8 cellular contexts compared by ENCODE assay signal in the genomic region with DNA sequence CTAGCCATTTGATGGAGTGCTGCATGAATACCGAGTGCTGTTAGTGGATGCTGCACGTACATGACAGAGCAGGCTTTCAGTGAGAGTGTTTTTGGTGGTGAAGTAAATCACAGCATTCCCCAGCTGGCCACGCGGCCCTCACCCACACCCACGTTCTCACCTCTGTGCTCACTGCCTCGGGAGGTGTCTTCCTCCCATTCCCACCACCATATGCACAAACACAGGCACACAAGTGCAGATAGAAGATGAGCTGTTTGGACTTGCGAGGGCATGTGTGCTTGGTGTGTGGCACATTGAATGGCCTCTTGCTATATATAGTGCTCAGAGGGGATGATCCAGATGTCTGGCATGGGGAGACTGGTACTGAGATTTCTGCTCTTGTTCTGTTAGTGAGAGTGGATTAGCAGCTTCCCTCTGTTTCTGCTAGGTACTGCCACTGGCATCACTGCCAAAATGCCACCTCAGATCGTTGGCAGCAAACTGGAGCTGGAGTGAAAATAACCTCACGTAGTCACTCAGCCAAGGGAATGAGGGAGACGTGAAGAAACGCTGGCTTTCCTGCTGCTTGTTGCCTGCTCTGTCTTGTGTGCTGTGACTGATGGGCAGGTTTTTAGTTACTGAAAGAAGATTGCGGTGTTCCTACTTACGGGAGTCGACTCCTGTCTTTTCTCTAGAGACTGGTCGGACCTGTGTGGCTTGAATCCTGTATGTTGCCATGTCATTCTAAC. TPM values are rescaled to one million over a fixed set of nuclear protein-coding genes. Genes with fewer than 3 reads are reported as not detected.
DNase-seq lines count a peak whose midpoint lies in the region; ATAC-seq and TF ChIP-seq lines count a peak whose summit lies in the region.

No MANE protein-coding gene starts in this region.

- intact Hi-C loops in breast epithelium (cut with DNase I; ENCODE audit: low total_unique reads) (no loop called here), left colon (cut with DNase I, micrococcal nuclease) (no loop called here)

- H3K36me3 ChIP-seq in breast epithelium (no peaks in the 10 kb centered on the region), suprapubic skin (peaks cover 21% of the 10 kb centered on the region)

- 31% methylated on average over 15 of the region's 15 CpGs for WGBS in suprapubic skin

- H3K4me3 ChIP-seq in breast epithelium (peak overlapping the region in 1 of 3 donors; percentile 32), suprapubic skin (peak overlapping the region; percentile 5)

- DNase-seq in activated CD8-positive, alpha-beta memory T cell treated with anti-CD3 and anti-CD28 coated beads, Interleukin-2, amount 50 U/mL, for 4 hours = peak; percentile 11
- no peak for DNase-seq in activated CD8-positive, alpha-beta memory T cell treated with anti-CD3 and anti-CD28 coated beads for 24 hours
- peak in 1 of 2 donors; percentile 59 for DNase-seq in breast epithelium (ENCODE audit: low spot score in 2 of 2)
- DNase-seq in left colon = peak in 1 of 2 donors; percentile 17
- peak in 1 of 2 donors; percentile 55 for DNase-seq in suprapubic skin (ENCODE audit: low spot score in 2 of 2)

- H3K27ac ChIP-seq in breast epithelium = peak overlapping the region; percentile 50 to 68
- H3K27ac ChIP-seq in suprapubic skin = peak overlapping the region; percentile 72

- TF ChIP-seq CTCF in breast epithelium (IDR thresholded peaks at IDR 0.05) (no peak), suprapubic skin (IDR thresholded peaks at IDR 0.05) (no peak)

- peak; percentile 5 for ATAC-seq in left colon
- no peak for ATAC-seq in GM21526 (IDR thresholded peaks at IDR 0.05; ENCODE audit: low FRiP score, unreplicated experiment)
- ATAC-seq in HG02571 (IDR thresholded peaks at IDR 0.05; ENCODE audit: unreplicated experiment) = no peak
- no peak for ATAC-seq in GM18858 (IDR thresholded peaks at IDR 0.05; ENCODE audit: unreplicated experiment)

- no peaks in the 10 kb centered on the region for H3K9me3 ChIP-seq in breast epithelium
- no peaks in the 10 kb centered on the region for H3K9me3 ChIP-seq in suprapubic skin

- no peak for TF ChIP-seq EP300 in suprapubic skin (IDR thresholded peaks at IDR 0.05)

- no peak for TF ChIP-seq POLR2A in breast epithelium (IDR thresholded peaks at IDR 0.05)
- no peak for TF ChIP-seq POLR2A in suprapubic skin (IDR thresholded peaks at IDR 0.05)

- H3K4me1 ChIP-seq in breast epithelium = peaks cover 7 to 8% of the 10 kb centered on the region in 2 donors
- H3K4me1 ChIP-seq in suprapubic skin = peaks cover 80% of the 10 kb centered on the region

- H3K27me3 ChIP-seq in breast epithelium (no peaks in the 10 kb centered on the region), suprapubic skin (no peaks in the 10 kb centered on the region)

RNA-seq across cellular contexts. Expression of a gene that starts 19.1 kb away (rescaled TPM):
- total RNA-seq in breast epithelium (100 to 1,000 TPM in 2 of 3 donors, 10 to 100 TPM in 1; 73.8 to 136 (median 101) TPM), left colon (10 to 100 TPM; 68.8 to 83.5 TPM), suprapubic skin (100 to 1,000 TPM; 152 to 230 (median 185) TPM)
